17 cellular contexts compared by ENCODE assay signal in genomic region chr15:85445361-85445760, GRCh38.
DNase-seq lines count a peak whose midpoint lies in the region; ATAC-seq and TF ChIP-seq lines count a peak whose summit lies in the region.
"Had no signal": no experiment of that assay in that cellular context is flagged by ENCODE, and none has a peak within 500 bp of the region (broad histone marks: within the 10 kb centered on the region; RNA-seq: fewer than 3 reads in every experiment).

No MANE protein-coding gene starts in this region.

- no peak overlapping the region for H3K14ac ChIP-seq in mesenchymal stem cell (ENCODE audit: low read length in 2 of 2)

- no peak overlapping the region for H3K4me3 ChIP-seq in cardiac muscle cell
- H3K4me3 ChIP-seq in SU-DHL-6 (ENCODE audit: insufficient read depth, low read length, poor library complexity, severe bottlenecking) = no peak overlapping the region
- no peak overlapping the region for H3K4me3 ChIP-seq in mesenchymal stem cell (ENCODE audit: insufficient read depth in 1 of 2, low read depth in 1 of 2, low read length in 2 of 2)
- no peak overlapping the region for H3K4me3 ChIP-seq in body of pancreas

- no peaks in the 10 kb centered on the region for H3K27me3 Mint-ChIP-seq in mesothelial cell of epicardium (ENCODE audit: low read depth)
- H3K27me3 Mint-ChIP-seq: CD4-positive, alpha-beta T cell had no signal

- peak overlapping the region; percentile 59 for H3K27ac Mint-ChIP-seq in mesothelial cell of epicardium
- H3K27ac Mint-ChIP-seq: CD4-positive, alpha-beta T cell had no signal

- H3K4me1 Mint-ChIP-seq in mesothelial cell of epicardium = peaks cover 24% of the 10 kb centered on the region

- H2BK5ac ChIP-seq in mesenchymal stem cell (ENCODE audit: low read depth, low read length, poor library complexity, severe bottlenecking) = no peak overlapping the region

- peak overlapping the region; percentile 84 for H3K4me2 ChIP-seq in SU-DHL-6 (ENCODE audit: low read depth, low read length, poor library complexity, severe bottlenecking)
- no peak overlapping the region for H3K4me2 ChIP-seq in mesenchymal stem cell (ENCODE audit: low read length, poor library complexity, severe bottlenecking)

- peaks cover 10% of the 10 kb centered on the region for H4K20me1 ChIP-seq in SU-DHL-6 (ENCODE audit: low read depth, low read length)

- H3F3A ChIP-seq in SU-DHL-6 (ENCODE audit: insufficient read depth) = peaks cover 54% of the 10 kb centered on the region

- no peak overlapping the region for H2BK12ac ChIP-seq in mesenchymal stem cell (ENCODE audit: low read length in 2 of 2)

- H3K9ac ChIP-seq in SU-DHL-6 (ENCODE audit: low read length) (no peak overlapping the region), mesenchymal stem cell (ENCODE audit: low read length) (no peak overlapping the region)

- no peak overlapping the region for H3K23ac ChIP-seq in mesenchymal stem cell (ENCODE audit: low read length in 2 of 2)

- H3K79me2 ChIP-seq in SU-DHL-6 (ENCODE audit: insufficient read depth, low read length) = peaks cover 97% of the 10 kb centered on the region

- H4K91ac ChIP-seq in mesenchymal stem cell (ENCODE audit: low read length) = no peak overlapping the region

- no peak overlapping the region for H2AFZ ChIP-seq in SU-DHL-6 (ENCODE audit: low read depth, low read length, severe bottlenecking)
- H2AFZ ChIP-seq in mesenchymal stem cell (ENCODE audit: low read depth, low read length) = no peak overlapping the region

- TF ChIP-seq CTCF in cardiac muscle cell (IDR thresholded peaks at IDR 0.05; ENCODE audit: low read depth, low read length) = no peak
- TF ChIP-seq CTCF in SU-DHL-6 (IDR thresholded peaks at IDR 0.05; ENCODE audit: insufficient read depth, low read length, poor library complexity, severe bottlenecking) = no peak
- no peak for TF ChIP-seq CTCF in mesothelial cell of epicardium (IDR thresholded peaks at IDR 0.05; ENCODE audit: unreplicated experiment)
- TF ChIP-seq CTCF in body of pancreas (IDR thresholded peaks at IDR 0.05) = no peak

- TF ChIP-seq POLR2A in body of pancreas (IDR thresholded peaks at IDR 0.05) = no peak

- H3K36me3 ChIP-seq in cardiac muscle cell (no peaks in the 10 kb centered on the region), SU-DHL-6 (ENCODE audit: low read length) (peaks cover 6% of the 10 kb centered on the region; the same call in 1 of the 2 replicates), mesenchymal stem cell (ENCODE audit: control insufficient read depth in 1 of 2, insufficient read depth in 2 of 2, low read depth in 1 of 2, low read length in 2 of 2) (no peaks in the 10 kb centered on the region), body of pancreas (replicated peaks in 1 of 2; ENCODE audit: insufficient read depth in 1 of 2, low read depth in 2 of 2) (no peaks in the 10 kb centered on the region)

- no peak overlapping the region for H2BK15ac ChIP-seq in mesenchymal stem cell (ENCODE audit: low read depth, poor library complexity, severe bottlenecking)

- H3K4ac ChIP-seq in mesenchymal stem cell (ENCODE audit: low read depth in 1 of 2, low read length in 2 of 2) = no peak overlapping the region

- no peak for ATAC-seq in Right ventricle myocardium inferior
- no peak for ATAC-seq in HG02678 (IDR thresholded peaks at IDR 0.05; ENCODE audit: unreplicated experiment)
- no peak for ATAC-seq in body of pancreas
- ATAC-seq: HepG2 had no signal

- H3K4me3 Mint-ChIP-seq in mesothelial cell of epicardium = no peak overlapping the region
- H3K4me3 Mint-ChIP-seq: CD4-positive, alpha-beta T cell had no signal

- H3K36me3 Mint-ChIP-seq in mesothelial cell of epicardium = peaks cover 28% of the 10 kb centered on the region

- no peaks in the 10 kb centered on the region for H3K9me2 ChIP-seq in SU-DHL-6 (replicated peaks; ENCODE audit: insufficient read depth, low read length)

- H3K27ac ChIP-seq in cardiac muscle cell (peak overlapping the region; percentile 77), SU-DHL-6 (ENCODE audit: low read depth, low read length) (peak overlapping the region; percentile 84), mesenchymal stem cell (ENCODE audit: low read length, poor library complexity, severe bottlenecking) (no peak overlapping the region), body of pancreas (no peak overlapping the region)

- H2AK5ac ChIP-seq in mesenchymal stem cell (ENCODE audit: low read length, severe bottlenecking) = no peak overlapping the region

- WGBS in mesenchymal stem cell = no CpG with 5 or more reads among the region's 1 CpG
- WGBS in body of pancreas, 2 donors = 92 to 95% methylated on average over 1 of the region's 1 CpG

- peaks cover 2% of the 10 kb centered on the region for H3K79me1 ChIP-seq in mesenchymal stem cell (replicated peaks; ENCODE audit: low read length, poor library complexity, severe bottlenecking)

- intact Hi-C loops in Right ventricle myocardium inferior (cut with DNase I) = no loop called here
- intact Hi-C loops in body of pancreas (cut with DNase I) = no loop called here

- H3K9me3 ChIP-seq in cardiac muscle cell (ENCODE audit: low read depth) (no peaks in the 10 kb centered on the region), SU-DHL-6 (ENCODE audit: insufficient read depth, low read length) (peaks cover 3% of the 10 kb centered on the region; the same call in 1 of the 2 replicates), mesenchymal stem cell (ENCODE audit: control insufficient read depth, low read length) (peaks cover 5% of the 10 kb centered on the region), body of pancreas (no peaks in the 10 kb centered on the region)

- H3K9me3 Mint-ChIP-seq in mesothelial cell of epicardium = peaks cover 30% of the 10 kb centered on the region

- peaks cover 31% of the 10 kb centered on the region for H3K4me1 ChIP-seq in cardiac muscle cell (ENCODE audit: low read depth)
- no peaks in the 10 kb centered on the region for H3K4me1 ChIP-seq in mesenchymal stem cell (ENCODE audit: control insufficient read depth, insufficient read depth, low read depth, low read length)
- peaks cover 27% of the 10 kb centered on the region for H3K4me1 ChIP-seq in body of pancreas

- no peak for DNase-seq in cardiac muscle cell (ENCODE audit: low read depth in 1 of 2, low spot score in 1 of 2)
- DNase-seq in Right ventricle myocardium inferior (ENCODE audit: missing footprints) = no peak
- no peak for DNase-seq in mesothelial cell of epicardium (ENCODE audit: low spot score in 2 of 2, unreplicated experiment in 2 of 2)
- no peak for DNase-seq in mesenchymal stem cell
- DNase-seq in activated CD4-positive, alpha-beta T cell treated with anti-CD3 and anti-CD28 coated beads for 1 hour = no peak
- DNase-seq in body of pancreas = no peak
- DNase-seq: 8988T; CD4-positive, alpha-beta T cell; Kasumi-1; NCI-H1105 treated with DMSO at 0.1 percent for 48 hours; NCI-H187 treated with DMSO at 0.1 percent for 48 hours; NCI-H2171; NCI-H446 treated with DMSO at 0.1 percent for 48 hours; NCI-H774 had no signal

- no peak overlapping the region for H4K8ac ChIP-seq in mesenchymal stem cell (ENCODE audit: low read length)

- no peaks in the 10 kb centered on the region for H3K27me3 ChIP-seq in cardiac muscle cell
- H3K27me3 ChIP-seq in SU-DHL-6 (ENCODE audit: low read length) = no peaks in the 10 kb centered on the region
- no peaks in the 10 kb centered on the region for H3K27me3 ChIP-seq in mesenchymal stem cell (ENCODE audit: control insufficient read depth in 1 of 2, insufficient read depth in 1 of 2, low read length in 2 of 2)
- no peaks in the 10 kb centered on the region for H3K27me3 ChIP-seq in body of pancreas

- no peak overlapping the region for H2BK120ac ChIP-seq in mesenchymal stem cell (ENCODE audit: low read depth, low read length)

- no peak overlapping the region for H3K18ac ChIP-seq in mesenchymal stem cell (ENCODE audit: low read depth in 1 of 2, low read length in 2 of 2)

Comparison
In these comparisons a context has a peak if more than half of its experiments do, and no peak if none do; other contexts are left out.
1. H3K27ac ChIP-seq: peak in cardiac muscle cell (single experiment) and SU-DHL-6 (single experiment); none in mesenchymal stem cell (single experiment) and body of pancreas (0 of 4).